In genomic region chr3:12624964-12625363, GRCh38 we compare ENCODE assay signal across 7 cellular contexts. TPM values are rescaled to one million over a fixed set of nuclear protein-coding genes. Genes with fewer than 3 reads are reported as not detected.
A peak's percentile ranks its signal among the peaks of the same experiment; 100 is the strongest.
DNase-seq lines count a peak whose midpoint lies in the region; ATAC-seq and TF ChIP-seq lines count a peak whose summit lies in the region.
"Not testable (repeated sequence)": the region's sequence is repeated elsewhere in the genome, so short reads cannot be mapped to it uniquely, and the experiment has no call there.

No MANE protein-coding gene starts in this region.

- H3K79me1 ChIP-seq in mesenchymal stem cell (replicated peaks; ENCODE audit: low read length, poor library complexity, severe bottlenecking): not testable (repeated sequence)

- not testable (repeated sequence) for H2BK5ac ChIP-seq in mesenchymal stem cell (ENCODE audit: low read depth, low read length, poor library complexity, severe bottlenecking)

- not testable (repeated sequence) for BruUV-seq in OCI-LY7 (replicated peaks; lab: Mats Ljungman, UMichigan)

- peak overlapping the region; percentile 68 for H3K27ac Mint-ChIP-seq in CD8-positive, alpha-beta T cell
- H3K27ac Mint-ChIP-seq in activated T-helper 17 cell treated with anti-CD3 and anti-CD28 coated beads, Interleukin-2, amount 50 U/mL, for 72 hours: not testable (repeated sequence)

- H3K27me3 Mint-ChIP-seq in CD8-positive, alpha-beta T cell (ENCODE audit: low read depth); activated T-helper 17 cell treated with anti-CD3 and anti-CD28 coated beads, Interleukin-2, amount 50 U/mL, for 72 hours: not testable (repeated sequence)

- not testable (repeated sequence) for H3K9me3 ChIP-seq in CD8-positive, alpha-beta T cell (ENCODE audit: low read length); OCI-LY7 (ENCODE audit: low read length); mesenchymal stem cell (ENCODE audit: control insufficient read depth, low read length); neutrophil; thyroid gland

- not testable (repeated sequence) for H3K4me3 ChIP-seq in CD8-positive, alpha-beta T cell (ENCODE audit: low read depth, low read length); OCI-LY7 (ENCODE audit: low read depth, low read length, poor library complexity, severe bottlenecking); coronary artery; mesenchymal stem cell (ENCODE audit: insufficient read depth in 1 of 2, low read depth in 1 of 2, low read length in 2 of 2); neutrophil (ENCODE audit: low read depth in 1 of 2, low read length in 1 of 2); thyroid gland (replicated peaks in 1 of 3)

- H3K27ac ChIP-seq in CD8-positive, alpha-beta T cell (ENCODE audit: low read depth, low read length); OCI-LY7 (ENCODE audit: low read depth, low read length, poor library complexity, severe bottlenecking): not testable (repeated sequence)
- H3K27ac ChIP-seq in coronary artery (peak overlapping the region; percentile 3 to 29), mesenchymal stem cell (ENCODE audit: low read length, poor library complexity, severe bottlenecking) (peak overlapping the region; percentile 66), neutrophil (peak overlapping the region; percentile 79), thyroid gland (peak overlapping the region in 2 of 3 donors; percentile 1 to 45)

- ATAC-seq in CD8-positive, alpha-beta T cell; activated T-helper 17 cell treated with anti-CD3 and anti-CD28 coated beads, Interleukin-2, amount 50 U/mL, for 72 hours (replicated peaks): not testable (repeated sequence)

- not testable (repeated sequence) for H3K23ac ChIP-seq in mesenchymal stem cell (ENCODE audit: low read length in 2 of 2)

- WGBS in mesenchymal stem cell: 100% methylated on average over 2 of the region's 3 CpGs
- whole genome bisulfite sequencing in thyroid gland, 2 donors: 92 to 95% methylated on average over 3 of the region's 3 CpGs

- H3K4ac ChIP-seq in mesenchymal stem cell (ENCODE audit: low read depth in 1 of 2, low read length in 2 of 2): not testable (repeated sequence)

- not testable (repeated sequence) for DNase-seq in CD8-positive, alpha-beta T cell; OCI-LY7 (ENCODE audit: low spot score); coronary artery (ENCODE audit: low spot score); mesenchymal stem cell; thyroid gland

- H2AK5ac ChIP-seq in mesenchymal stem cell (ENCODE audit: low read length, severe bottlenecking): not testable (repeated sequence)

- not testable (repeated sequence) for H2BK12ac ChIP-seq in mesenchymal stem cell (ENCODE audit: low read length in 2 of 2)

- H3K4me2 ChIP-seq in OCI-LY7 (ENCODE audit: low read length): peak overlapping the region; percentile 23
- not testable (repeated sequence) for H3K4me2 ChIP-seq in mesenchymal stem cell (ENCODE audit: low read length, poor library complexity, severe bottlenecking)

- not testable (repeated sequence) for H3K27me3 ChIP-seq in CD8-positive, alpha-beta T cell (ENCODE audit: insufficient read depth, low read length); mesenchymal stem cell (ENCODE audit: control insufficient read depth in 1 of 2, insufficient read depth in 1 of 2, low read length in 2 of 2); neutrophil; thyroid gland

- not testable (repeated sequence) for H3K4me3 Mint-ChIP-seq in CD8-positive, alpha-beta T cell
- H3K4me3 Mint-ChIP-seq in activated T-helper 17 cell treated with anti-CD3 and anti-CD28 coated beads, Interleukin-2, amount 50 U/mL, for 72 hours: peak overlapping the region; percentile 58

- H3K79me2 ChIP-seq in OCI-LY7 (ENCODE audit: insufficient read depth, low read depth, low read length): peaks cover 100% of the 10 kb centered on the region

- H3K9me3 Mint-ChIP-seq in CD8-positive, alpha-beta T cell; activated T-helper 17 cell treated with anti-CD3 and anti-CD28 coated beads, Interleukin-2, amount 50 U/mL, for 72 hours: not testable (repeated sequence)

- peaks cover 22% of the 10 kb centered on the region for H3K4me1 ChIP-seq in CD8-positive, alpha-beta T cell (ENCODE audit: insufficient read depth, low read length)
- H3K4me1 ChIP-seq in OCI-LY7 (ENCODE audit: insufficient read depth, low read length, poor library complexity, severe bottlenecking) (peaks cover 20% of the 10 kb centered on the region), mesenchymal stem cell (ENCODE audit: control insufficient read depth, insufficient read depth, low read depth, low read length) (peaks cover 16% of the 10 kb centered on the region), neutrophil (ENCODE audit: control insufficient read depth in 1 of 2, insufficient read depth in 1 of 2, low read depth in 1 of 2, low read length in 1 of 2) (peaks cover 47 to 81% of the 10 kb centered on the region in 2 experiments), thyroid gland (peaks cover 32 to 62% of the 10 kb centered on the region in 2 donors)

- not testable (repeated sequence) for TF ChIP-seq POLR2A in thyroid gland (IDR thresholded peaks at IDR 0.05)

- not testable (repeated sequence) for H3K9ac ChIP-seq in mesenchymal stem cell (ENCODE audit: low read length)

- H3K18ac ChIP-seq in mesenchymal stem cell (ENCODE audit: low read depth in 1 of 2, low read length in 2 of 2): not testable (repeated sequence)

- not testable (repeated sequence) for H4K8ac ChIP-seq in mesenchymal stem cell (ENCODE audit: low read length)

- H3K36me3 ChIP-seq in CD8-positive, alpha-beta T cell (ENCODE audit: insufficient read depth, low read length); OCI-LY7 (ENCODE audit: insufficient read depth, low read length); mesenchymal stem cell (ENCODE audit: control insufficient read depth in 1 of 2, insufficient read depth in 2 of 2, low read depth in 1 of 2, low read length in 2 of 2); neutrophil; thyroid gland: not testable (repeated sequence)

- CTCF ChIA-PET in CD8-positive, alpha-beta T cell (lab: Charles Lee); OCI-LY7 (lab: Charles Lee; ENCODE audit: unreplicated experiment): not testable (repeated sequence)

- H2BK15ac ChIP-seq in mesenchymal stem cell (ENCODE audit: low read depth, poor library complexity, severe bottlenecking): not testable (repeated sequence)

- not testable (repeated sequence) for H3K14ac ChIP-seq in mesenchymal stem cell (ENCODE audit: low read length in 2 of 2)

- not testable (repeated sequence) for H3K9me2 ChIP-seq in OCI-LY7 (ENCODE audit: insufficient read depth, low read length)

- POLR2A ChIA-PET in CD8-positive, alpha-beta T cell (lab: Charles Lee): interaction anchor here (0.6 kb wide), 2 partner anchors 31 to 37 kb away, joined by 3 read pairs; no protein-coding TSS in a partner anchor
- POLR2A ChIA-PET in OCI-LY7 (lab: Charles Lee): interaction anchor here (0.7 to 1.1 kb wide), 3 partner anchors 8 to 202 kb away, joined by 3 to 5 read pairs (median 3); no protein-coding TSS in a partner anchor

- H4K91ac ChIP-seq in mesenchymal stem cell (ENCODE audit: low read length): not testable (repeated sequence)

- TF ChIP-seq CTCF in CD8-positive, alpha-beta T cell (IDR thresholded peaks at IDR 0.05); OCI-LY7 (conservative IDR thresholded peaks at IDR 0.05; ENCODE audit: low read length); coronary artery (IDR thresholded peaks at IDR 0.05); neutrophil (IDR thresholded peaks at IDR 0.05); thyroid gland (IDR thresholded peaks at IDR 0.05): not testable (repeated sequence)

- peaks cover 65% of the 10 kb centered on the region for H3K4me1 Mint-ChIP-seq in CD8-positive, alpha-beta T cell (ENCODE audit: low read depth)
- H3K4me1 Mint-ChIP-seq in activated T-helper 17 cell treated with anti-CD3 and anti-CD28 coated beads, Interleukin-2, amount 50 U/mL, for 72 hours: peaks cover 42% of the 10 kb centered on the region

- not testable (repeated sequence) for H4K20me1 ChIP-seq in OCI-LY7 (ENCODE audit: insufficient read depth, low read length)

- intact Hi-C loops in CD8-positive, alpha-beta T cell (cut with DNase I, micrococcal nuclease): loop anchor here in 1 of 2 experiments (5.0 kb wide), 1 partner anchor 37 kb away; the partner anchor contains the start of gene RAF1
- intact Hi-C loops in OCI-LY7 (cut with micrococcal nuclease; ENCODE audit: unreplicated experiment); thyroid gland (cut with DNase I): not testable (repeated sequence)

- not testable (repeated sequence) for H2BK120ac ChIP-seq in mesenchymal stem cell (ENCODE audit: low read depth, low read length)

- not testable (repeated sequence) for H3K36me3 Mint-ChIP-seq in CD8-positive, alpha-beta T cell; activated T-helper 17 cell treated with anti-CD3 and anti-CD28 coated beads, Interleukin-2, amount 50 U/mL, for 72 hours (ENCODE audit: low read depth)

- H2AFZ ChIP-seq in OCI-LY7 (ENCODE audit: low read length); mesenchymal stem cell (ENCODE audit: low read depth, low read length): not testable (repeated sequence)

RNA-seq across cellular contexts. Expression of gene RAF1, which starts 39.0 kb away (rescaled TPM):
- total RNA-seq in CD8-positive, alpha-beta T cell: 100 to 1,000 TPM; 156 to 159 TPM
- 88.0 and 91.0 TPM in 2 replicates for total RNA-seq in OCI-LY7 (2014; rRNA removed; shearing (Covaris generic))
- total RNA-seq in OCI-LY7 (2022): 90.4 and 90.8 TPM in 2 replicates
- total RNA-seq in activated T-helper 17 cell treated with anti-CD3 and anti-CD28 coated beads, Interleukin-2, amount 50 U/mL, for 72 hours: 10 to 100 TPM; 91.5 to 97.3 TPM
- 43.4 TPM for polyA plus RNA-seq in mesenchymal stem cell (2013, experiment 1 of 2)
- 42.6 TPM for polyA plus RNA-seq in mesenchymal stem cell (2013, experiment 2 of 2)
- 100 to 1,000 TPM; 151 to 174 (median 163) TPM for total RNA-seq in thyroid gland
